Comparison of ENCODE assay signal across 35 cellular contexts in the genomic region with DNA sequence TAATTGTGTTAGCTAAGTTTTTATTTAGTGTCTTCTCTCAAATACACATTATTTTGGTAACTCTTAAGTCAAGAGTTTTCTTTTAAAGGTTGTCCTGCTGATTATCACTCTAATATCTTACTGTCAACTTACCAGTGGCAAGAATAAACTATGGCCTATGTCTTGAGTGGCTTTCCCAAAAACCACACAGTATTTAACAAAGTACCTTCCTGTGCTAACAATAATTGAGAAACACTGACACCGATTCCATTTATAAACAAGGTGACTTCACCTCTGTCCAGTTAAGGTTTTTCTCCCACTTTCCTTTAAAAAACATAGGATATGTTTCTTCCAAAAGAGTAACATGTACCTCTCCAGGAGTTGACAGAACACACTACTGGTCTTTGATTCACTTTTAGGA.
A peak's percentile ranks its signal among the peaks of the same experiment; 100 is the strongest.
DNase-seq lines count a peak whose midpoint lies in the region; ATAC-seq and TF ChIP-seq lines count a peak whose summit lies in the region.
"Had no signal": no experiment of that assay in that cellular context is flagged by ENCODE, and none has a peak within 500 bp of the region (broad histone marks: within the 10 kb centered on the region; RNA-seq: fewer than 3 reads in every experiment).

No MANE protein-coding gene starts in this region.

- intact Hi-C loops in left lung (cut with DNase I) = no loop called here

- H3K27ac Mint-ChIP-seq in activated T-cell treated with anti-CD3 and anti-CD28 coated beads, Interleukin-2, amount 50 U/mL, for 72 hours = peak overlapping the region; percentile 25
- H3K27ac Mint-ChIP-seq in central memory CD8-positive, alpha-beta T cell (ENCODE audit: low read depth) = peak overlapping the region; percentile 63
- H3K27ac Mint-ChIP-seq: B cell; CD14-positive monocyte; CD4-positive, alpha-beta memory T cell; CD4-positive, alpha-beta T cell; CD8-positive, alpha-beta memory T cell; CD8-positive, alpha-beta T cell had no signal

- peaks cover 0 to 6% of the 10 kb centered on the region in 2 donors for H3K4me1 ChIP-seq in left lung
- H3K4me1 ChIP-seq: A549, BE2C had no signal

- H3K27me3 Mint-ChIP-seq in activated T-cell treated with anti-CD3 and anti-CD28 coated beads, Interleukin-2, amount 50 U/mL, for 72 hours (ENCODE audit: low read depth) = peaks cover 7% of the 10 kb centered on the region
- H3K27me3 Mint-ChIP-seq in central memory CD8-positive, alpha-beta T cell = peaks cover 9% of the 10 kb centered on the region
- H3K27me3 Mint-ChIP-seq: CD4-positive, alpha-beta memory T cell; CD4-positive, alpha-beta T cell; CD4-positive, CD25-positive, alpha-beta regulatory T cell had no signal

- H3K36me3 ChIP-seq in KOPT-K1 (ENCODE audit: insufficient read depth, low read length) (no peaks in the 10 kb centered on the region), left lung (no peaks in the 10 kb centered on the region)
- H3K36me3 ChIP-seq: BE2C; BLaER1; BLaER1 treated with 17β-estradiol and CSF1 and Interleukin-3, amounts not matched to agents 10 nM and 100 nM had no signal

- DNase-seq in activated T-cell treated with anti-CD3 and anti-CD28 coated beads, Interleukin-2, amount 50 U/mL, for 72 hours = no peak
- DNase-seq in activated T-cell treated with anti-CD3 and anti-CD28 coated beads, Interleukin-2, amount 50 U/mL, for 48 hours = no peak
- DNase-seq in central memory CD8-positive, alpha-beta T cell (ENCODE audit: low spot score in 2 of 2) = no peak
- no peak for DNase-seq in left lung
- DNase-seq in superior temporal gyrus (ENCODE audit: extremely low spot score) = no peak
- DNase-seq: 8988T; ACHN; AML-193; BE2C; C1 segment of cervical spinal cord; Caco-2; Calu3; CD4-positive, alpha-beta memory T cell; CD4-positive, alpha-beta T cell; CD4-positive, CD25-positive, alpha-beta regulatory T cell; CD8-positive, alpha-beta memory T cell; CD8-positive, alpha-beta T cell; COR-L47; DMS 273 treated with DMSO at 0.1 percent for 48 hours; DMS153; DMS53; DMS79; DMS79 treated with DMSO at 0.1 percent for 48 hours; DND-41; EL had no signal

- H3K9me3 ChIP-seq in KOPT-K1 (ENCODE audit: insufficient read depth, low read length, poor library complexity, severe bottlenecking) = no peaks in the 10 kb centered on the region
- no peaks in the 10 kb centered on the region for H3K9me3 ChIP-seq in left lung
- H3K9me3 ChIP-seq: A549, BE2C, Caco-2 had no signal

- H3K4me3 Mint-ChIP-seq in activated T-cell treated with anti-CD3 and anti-CD28 coated beads, Interleukin-2, amount 50 U/mL, for 72 hours = no peak overlapping the region
- no peak overlapping the region for H3K4me3 Mint-ChIP-seq in central memory CD8-positive, alpha-beta T cell
- H3K4me3 Mint-ChIP-seq: B cell; CD14-positive monocyte; CD4-positive, alpha-beta memory T cell; CD4-positive, alpha-beta T cell; CD4-positive, CD25-positive, alpha-beta regulatory T cell; CD8-positive, alpha-beta memory T cell; CD8-positive, alpha-beta T cell had no signal

- H3K4me1 Mint-ChIP-seq in activated T-cell treated with anti-CD3 and anti-CD28 coated beads, Interleukin-2, amount 50 U/mL, for 72 hours (ENCODE audit: low read depth) = peaks cover 19% of the 10 kb centered on the region
- H3K4me1 Mint-ChIP-seq in central memory CD8-positive, alpha-beta T cell = peaks cover 25% of the 10 kb centered on the region

- no peaks in the 10 kb centered on the region for H3K9me3 Mint-ChIP-seq in activated T-cell treated with anti-CD3 and anti-CD28 coated beads, Interleukin-2, amount 50 U/mL, for 72 hours
- no peaks in the 10 kb centered on the region for H3K9me3 Mint-ChIP-seq in central memory CD8-positive, alpha-beta T cell
- H3K9me3 Mint-ChIP-seq: CD14-positive monocyte; CD4-positive, alpha-beta T cell; CD4-positive, CD25-positive, alpha-beta regulatory T cell; CD8-positive, alpha-beta memory T cell; CD8-positive, alpha-beta T cell had no signal

- H3K36me3 Mint-ChIP-seq in activated T-cell treated with anti-CD3 and anti-CD28 coated beads, Interleukin-2, amount 50 U/mL, for 72 hours (ENCODE audit: insufficient read depth in 2 of 2) = no peaks in the 10 kb centered on the region
- H3K36me3 Mint-ChIP-seq in central memory CD8-positive, alpha-beta T cell (ENCODE audit: insufficient read depth) = no peaks in the 10 kb centered on the region
- H3K36me3 Mint-ChIP-seq: CD14-positive monocyte; CD4-positive, alpha-beta memory T cell; CD4-positive, CD25-positive, alpha-beta regulatory T cell; CD8-positive, alpha-beta T cell had no signal

- no peak for TF ChIP-seq CTCF in left lung (IDR thresholded peaks at IDR 0.05)

- peak overlapping the region; percentile 97 for H3K27ac ChIP-seq in KOPT-K1 (ENCODE audit: low read depth, low read length, poor library complexity, severe bottlenecking)
- H3K27ac ChIP-seq in left lung = no peak overlapping the region
- H3K27ac ChIP-seq: 22Rv1; A549; BLaER1; BLaER1 treated with 17β-estradiol and CSF1 and Interleukin-3, amounts not matched to agents 10 nM and 100 nM; C4-2B had no signal

- ATAC-seq in activated T-cell treated with anti-CD3 and anti-CD28 coated beads, Interleukin-2, amount 50 U/mL, for 72 hours (replicated peaks in 1 of 2) = no peak
- no peak for ATAC-seq in central memory CD8-positive, alpha-beta T cell (replicated peaks; ENCODE audit: extremely low read depth, poor library complexity, severe bottlenecking)
- ATAC-seq in left lung = peak; percentile 59
- no peak for ATAC-seq in GM19351 (IDR thresholded peaks at IDR 0.05; ENCODE audit: unreplicated experiment)
- no peak for ATAC-seq in HG02981 (IDR thresholded peaks at IDR 0.05; ENCODE audit: unreplicated experiment)
- ATAC-seq: A549; CD8-positive, alpha-beta T cell had no signal

- H3K4me3 ChIP-seq in left lung = no peak overlapping the region
- H3K4me3 ChIP-seq: A549; BLaER1; BLaER1 treated with 17β-estradiol and CSF1 and Interleukin-3, amounts not matched to agents 10 nM and 100 nM had no signal

- H3K27me3 ChIP-seq in left lung = no peaks in the 10 kb centered on the region
- H3K27me3 ChIP-seq: BE2C; BLaER1; BLaER1 treated with 17β-estradiol and CSF1 and Interleukin-3, amounts not matched to agents 10 nM and 100 nM had no signal
